In the genomic region with DNA sequence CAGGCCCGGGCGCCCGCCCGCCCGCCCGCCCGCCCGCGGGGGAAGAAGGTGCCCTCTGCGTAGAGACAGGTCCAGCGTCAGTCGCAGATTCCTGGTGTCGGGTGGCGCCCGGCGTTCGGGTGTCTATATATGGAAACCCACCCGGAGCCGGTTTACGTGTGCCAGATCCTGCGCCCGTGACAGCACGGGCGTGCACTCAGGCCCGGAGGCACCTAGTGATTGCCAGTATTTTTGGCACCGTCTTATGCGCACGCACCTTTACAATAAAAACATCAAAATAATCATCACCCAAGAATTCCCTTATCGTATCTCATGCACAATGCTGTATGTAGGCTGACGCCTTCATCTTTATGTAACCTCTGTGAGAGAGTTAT, we compare ENCODE assay signal across 8 cellular contexts. TPM values are rescaled to one million over a fixed set of nuclear protein-coding genes. Genes with fewer than 3 reads are reported as not detected.
DNase-seq lines count a peak whose midpoint lies in the region; ATAC-seq, FAIRE-seq and TF ChIP-seq lines count a peak whose summit lies in the region.

No MANE protein-coding gene starts in this region.

- peaks cover 4% of the 10 kb centered on the region for H3K27me3 Mint-ChIP-seq in mesothelial cell of epicardium (ENCODE audit: low read depth)

- peaks cover 0 to 28% (median 3%) of the 10 kb centered on the region in 4 experiments; a peak in 2 of 8 replicates for H3K36me3 ChIP-seq in H1 (ENCODE audit: control insufficient read depth in 2 of 4, insufficient read depth in 4 of 4, low read length in 3 of 4)
- H3K36me3 ChIP-seq in tibial artery = peaks cover 0 to 28% (median 17%) of the 10 kb centered on the region in 3 donors

- no peak overlapping the region for H2AFZ ChIP-seq in H1 (ENCODE audit: low read length)

- peaks cover 0 to 9% (median 6%) of the 10 kb centered on the region in 4 experiments; a peak in 5 of 7 replicates for H3K4me1 ChIP-seq in H1 (replicated peaks in 1 of 4; ENCODE audit: control insufficient read depth in 3 of 4, insufficient read depth in 4 of 4, low read length in 3 of 4)
- H3K4me1 ChIP-seq in tibial artery = peaks cover 0 to 38% (median 20%) of the 10 kb centered on the region in 4 donors

- peak overlapping the region in 3 of 4 experiments; percentile 40 to 81 (median 68); a peak in 4 of 7 replicates for H3K9ac ChIP-seq in H1 (replicated peaks in 1 of 4; ENCODE audit: extremely low read depth in 1 of 4, low read depth in 3 of 4, low read length in 3 of 4)

- no peak overlapping the region for H3K4ac ChIP-seq in H1 (replicated peaks; ENCODE audit: insufficient read length, low read depth, low read length)

- H3K27ac ChIP-seq in VCaP = peak overlapping the region; percentile 87
- H3K27ac ChIP-seq in H1 (ENCODE audit: low read depth, low read length) = no peak overlapping the region
- H3K27ac ChIP-seq in tibial artery = peak overlapping the region; percentile 86 to 92

- H3K4me3 ChIP-seq in AG04449 (ENCODE audit: low read depth, low read length) = peak overlapping the region; percentile 88
- peak overlapping the region; percentile 68 to 99 (median 80) for H3K4me3 ChIP-seq in H1 (ENCODE audit: extremely low read depth in 1 of 4, insufficient read depth in 2 of 4, low read depth in 3 of 4, low read length in 4 of 4)
- peak overlapping the region; percentile 72 to 79 for H3K4me3 ChIP-seq in tibial artery

- peaks cover 0 to 16% of the 10 kb centered on the region in 2 experiments; a peak in 3 of 4 replicates for H3K79me2 ChIP-seq in H1 (ENCODE audit: control insufficient read depth in 1 of 2, insufficient read depth in 2 of 2, low read length in 2 of 2)

- H2BK12ac ChIP-seq in H1 (ENCODE audit: low read depth, low read length) = no peak overlapping the region

- H3K18ac ChIP-seq in H1 (ENCODE audit: extremely low read depth, low read length) = no peak overlapping the region

- no peak for TF ChIP-seq POLR2A in H1 (IDR thresholded peaks at IDR 0.05; ENCODE audit: control extremely low read depth in 1 of 2, low read depth in 2 of 2, low read length in 2 of 2)

- no peaks in the 10 kb centered on the region for H3K9me3 Mint-ChIP-seq in mesothelial cell of epicardium

- H3K14ac ChIP-seq in H1 (ENCODE audit: insufficient read length) = no peak overlapping the region

- H3K4me1 Mint-ChIP-seq in mesothelial cell of epicardium = peaks cover 21% of the 10 kb centered on the region

- H3K27ac Mint-ChIP-seq in mesothelial cell of epicardium = peak overlapping the region; percentile 48

- no peak overlapping the region for H2BK120ac ChIP-seq in H1 (replicated peaks; ENCODE audit: low read depth, low read length)

- WGBS in H1 (ENCODE audit: extremely low coverage in 1 of 2, insufficient coverage in 1 of 2, insufficient read length in 1 of 2, insufficient replicate concordance in 2 of 2, low coverage in 1 of 2, low lambda C conversion rate in 2 of 2, missing lambda C conversion rate in 1 of 2), 2 experiments = 9% methylated on average over 20 of the region's 30 CpGs; no CpG with 5 or more reads in 1 of the 2 experiments

- H2AK5ac ChIP-seq in H1 (ENCODE audit: low read depth, low read length) = no peak overlapping the region

- peaks cover 13% of the 10 kb centered on the region; the same call in 1 of the 2 replicates for H3K23me2 ChIP-seq in H1 (ENCODE audit: low read depth, low read length)

- H3K56ac ChIP-seq in H1 (replicated peaks; ENCODE audit: insufficient read length, low read depth, low read length) = no peak overlapping the region

- H4K5ac ChIP-seq in H1 (ENCODE audit: insufficient read length, low read depth, low read length) = no peak overlapping the region

- H3K4me2 ChIP-seq in H1 (ENCODE audit: insufficient read depth in 1 of 2, low read depth in 2 of 2, low read length in 2 of 2) = peak overlapping the region; percentile 93 to 99

- no peak for DNase-seq in AG04449 (ENCODE audit: low read depth, low spot score)
- no peak for DNase-seq in H1 (ENCODE audit: low read depth in 1 of 2, low spot score in 2 of 2)
- DNase-seq in mesothelial cell of epicardium (ENCODE audit: low spot score in 2 of 2, unreplicated experiment in 2 of 2) = peak in 1 of 2 experiments; percentile 57
- DNase-seq in tibial artery = peak; percentile 73 to 94

- H3K23ac ChIP-seq in H1 (ENCODE audit: insufficient read length) = no peak overlapping the region

- peaks cover 2% of the 10 kb centered on the region; the same call in 1 of the 2 replicates for H3K79me1 ChIP-seq in H1 (ENCODE audit: low read depth, low read length)

- no peak for FAIRE-seq in H1 (lab: Jason Lieb, UNC)

- CTCF ChIA-PET in AG04449 (lab: Yijun Ruan, JAX) (interaction anchor here (0.8 to 3.0 kb wide), 11 partner anchors 9 to 454 kb away, joined by 3 to 11 read pairs (median 5); no protein-coding TSS in a partner anchor), H1 (lab: Charles Lee; ENCODE audit: partially characterized antibody) (interaction anchor here (0.7 to 11.4 kb wide), 10 partner anchors 14 to 371 kb away, joined by 3 to 167 read pairs (median 4); a partner anchor contains a TSS)

- intact Hi-C loops in tibial artery (cut with DNase I; ENCODE audit: low total_unique reads) = loop anchor here (5.0 kb wide), 1 partner anchor 39 kb away; no protein-coding TSS in a partner anchor

- peak overlapping the region; percentile 79 for H3K4me3 Mint-ChIP-seq in mesothelial cell of epicardium

- POLR2A ChIA-PET in AG04449 (lab: Yijun Ruan, JAX) = interaction anchor here (1.0 to 1.2 kb wide), 3 partner anchors 9 to 40 kb away, joined by 3 to 5 read pairs (median 5); no protein-coding TSS in a partner anchor
- POLR2A ChIA-PET in H1 (lab: Charles Lee; ENCODE audit: partially characterized antibody) = interaction anchor here (0.5 to 2.4 kb wide), 18 partner anchors 9 to 1202 kb away, joined by 3 to 13 read pairs (median 4); a partner anchor contains a TSS

- ATAC-seq in GM18861 (IDR thresholded peaks at IDR 0.05; ENCODE audit: unreplicated experiment) = peak; percentile 9
- ATAC-seq in HG03460 (IDR thresholded peaks at IDR 0.05; ENCODE audit: unreplicated experiment) = peak; percentile 24
- no peak for ATAC-seq in HG03469 (IDR thresholded peaks at IDR 0.05; ENCODE audit: unreplicated experiment)

- H3K27me3 ChIP-seq in H1 (replicated peaks in 1 of 4; ENCODE audit: control insufficient read depth in 3 of 4, extremely low read depth in 1 of 4, insufficient read depth in 3 of 4, low read length in 3 of 4) = no peaks in the 10 kb centered on the region; a peak in 1 of 7 replicates
- no peaks in the 10 kb centered on the region for H3K27me3 ChIP-seq in tibial artery

- peaks cover 9% of the 10 kb centered on the region for H3K36me3 Mint-ChIP-seq in mesothelial cell of epicardium

- no peak for TF ChIP-seq CTCF in AG04449 (IDR thresholded peaks at IDR 0.05; ENCODE audit: insufficient read depth, low read length, missing control alignments)
- TF ChIP-seq CTCF in VCaP (conservative IDR thresholded peaks at IDR 0.05) = no peak
- TF ChIP-seq CTCF in H1 (IDR thresholded peaks at IDR 0.05; ENCODE audit: control extremely low read depth in 1 of 3, insufficient read depth in 1 of 3, low read depth in 1 of 3, low read length in 3 of 3) = no peak
- TF ChIP-seq CTCF in mesothelial cell of epicardium (IDR thresholded peaks at IDR 0.05; ENCODE audit: unreplicated experiment) = no peak
- no peak for TF ChIP-seq CTCF in tibial artery (IDR thresholded peaks at IDR 0.05)

- H4K8ac ChIP-seq in H1 (ENCODE audit: extremely low read depth, insufficient read depth, low read length) = no peak overlapping the region

- H3K9me3 ChIP-seq in H1 (ENCODE audit: insufficient read depth in 2 of 2, low read depth in 1 of 2, low read length in 1 of 2) (no peaks in the 10 kb centered on the region), tibial artery (no peaks in the 10 kb centered on the region)

- H2BK15ac ChIP-seq in H1 (ENCODE audit: low read length) = no peak overlapping the region

- no peak overlapping the region for H4K91ac ChIP-seq in H1 (replicated peaks; ENCODE audit: insufficient read length, low read length)

- peaks cover 7 to 9% of the 10 kb centered on the region in 2 experiments for H4K20me1 ChIP-seq in H1 (replicated peaks in 1 of 2; ENCODE audit: control insufficient read depth in 1 of 2, insufficient read depth in 2 of 2, low read length in 2 of 2)

- H2BK5ac ChIP-seq in H1 (ENCODE audit: low read depth, low read length) = no peak overlapping the region

- TF ChIP-seq RAD21 in H1 (IDR thresholded peaks at IDR 0.05 in 1 of 2, conservative IDR thresholded peaks at IDR 0.05 in 1 of 2; ENCODE audit: low read depth in 2 of 2, low read length in 2 of 2) = no peak

- no peak overlapping the region for H2BK20ac ChIP-seq in H1 (ENCODE audit: low read length)

- TF ChIP-seq EP300 in H1 (IDR thresholded peaks at IDR 0.05; ENCODE audit: borderline replicate concordance in 1 of 2, low read depth in 2 of 2, low read length in 2 of 2) = no peak

TF ChIP-seq in H1, 55 proteins besides CTCF, POLR2A, EP300 and RAD21 (continues in another document):
- TF ChIP-seq TAF7 (optimal IDR thresholded peaks at IDR 0.05; ENCODE audit: borderline replicate concordance, low read depth, low read length) (no peak), CEBPB (IDR thresholded peaks at IDR 0.05; ENCODE audit: low read depth, low read length) (no peak), NANOG (IDR thresholded peaks at IDR 0.05; ENCODE audit: insufficient read depth, low read depth, low read length, poor library complexity, severe bottlenecking) (no peak), JUND (IDR thresholded peaks at IDR 0.05; ENCODE audit: low read length) (no peak), POU5F1 (IDR thresholded peaks at IDR 0.05; ENCODE audit: low read depth, low read length) (no peak), FOSL1 (IDR thresholded peaks at IDR 0.05; ENCODE audit: insufficient read depth, low read depth, low read length) (no peak), EZH2 (IDR thresholded peaks at IDR 0.05; ENCODE audit: low read depth, low read length, severe bottlenecking) (no peak), CHD1 (IDR thresholded peaks at IDR 0.05; ENCODE audit: low read depth, low read length) (no peak), TBP (IDR thresholded peaks at IDR 0.05; ENCODE audit: low read depth, low read length) (no peak), ASH2L (IDR thresholded peaks at IDR 0.05; ENCODE audit: low read length) (no peak), BRCA1 (IDR thresholded peaks at IDR 0.05; ENCODE audit: low read depth, low read length) (no peak)

RNA-seq across cellular contexts. Expression of a gene that starts 0.5 kb away (rescaled TPM):
- total RNA-seq in H1 (2021; fragmentation: NEBNext Ultra II Directional; extraction: Animal tissue kit (Norgen Biotek cat#: 25700)) = 42.0 TPM in 2 replicates
- polyA plus RNA-seq in H1 (2011; rRNA removed) = 41.3 and 47.5 TPM in 2 replicates
- 50.1 TPM for polyA plus RNA-seq in H1 (2011; cell fraction: cytosol; rRNA removed)
- polyA plus RNA-seq in H1 (2011; cell fraction: nucleus; rRNA removed) = 59.7 TPM
- 49.1 to 53.2 TPM (median 52.4 TPM) in 4 replicates for polyA plus RNA-seq in H1 (2012, experiment 1 of 2)
- 15.0 TPM for polyA plus RNA-seq in H1 (2012, experiment 2 of 2)
- polyA plus RNA-seq in H1 (2013, experiment 1 of 2) = 14.5 TPM
- polyA plus RNA-seq in H1 (2013, experiment 2 of 2) = 14.1 TPM
- polyA minus RNA-seq in H1 (2011; rRNA and poly(A)+ RNA removed) = 25.4 and 26.3 TPM in 2 replicates
- polyA minus RNA-seq in H1 (2011; cell fraction: cytosol; rRNA and poly(A)+ RNA removed) = 19.2 TPM
- 21.9 TPM for polyA minus RNA-seq in H1 (2011; cell fraction: nucleus; rRNA and poly(A)+ RNA removed)
- 24.3 to 27.5 TPM (median 25.4 TPM) in 3 replicates for total RNA-seq in mesothelial cell of epicardium

Comparison
In these comparisons a context has a peak if more than half of its experiments do, and no peak if none do; other contexts are left out.
1. DNase-seq: peak in tibial artery (2 of 2); none in AG04449 (single experiment) and H1 (0 of 2).
2. Peak in every context shown above with its lines, with median percentiles within 50 percentile points of each other: H3K4me3 ChIP-seq.